ENCODE assay signal across 31 cellular contexts in genomic region chr14:90024910-90025309, GRCh38. TPM values are rescaled to one million over a fixed set of nuclear protein-coding genes. Genes with fewer than 3 reads are reported as not detected.
"Had no signal": no experiment of that assay in that cellular context is flagged by ENCODE, and none has a peak within 500 bp of the region (broad histone marks: within the 10 kb centered on the region; RNA-seq: fewer than 3 reads in every experiment).

No MANE protein-coding gene starts in this region.

- H3K27ac ChIP-seq: coronary artery, esophagus muscularis mucosa, foreskin keratinocyte, gastroesophageal sphincter, heart right ventricle, lower lobe of right lung, ovary, psoas muscle, right lobe of liver, suprapubic skin, thyroid gland had no signal

- ATAC-seq: foreskin keratinocyte; gastroesophageal sphincter; left lobe of liver; lower lobe of right lung; naive thymus-derived CD8-positive, alpha-beta T cell; psoas muscle; right lobe of liver; stimulated activated naive CD8-positive, alpha-beta T cell treated with anti-CD3 and anti-CD28 coated beads, Interleukin-15, amount 100 ng/mL, for 72 hours had no signal

- H3K27me3 ChIP-seq: esophagus muscularis mucosa, foreskin keratinocyte, gastroesophageal sphincter, heart right ventricle, ovary, right lobe of liver, suprapubic skin, thyroid gland had no signal

- H3K4me3 ChIP-seq: coronary artery, esophagus muscularis mucosa, gastroesophageal sphincter, heart right ventricle, lower lobe of right lung, ovary, psoas muscle, right lobe of liver, smooth muscle cell, suprapubic skin, thyroid gland had no signal

- H3K36me3 ChIP-seq: ovary, right lobe of liver, thyroid gland had no signal

- DNase-seq: dermis blood vessel endothelial cell; effector memory CD4-positive, alpha-beta T cell; foreskin keratinocyte; heart right ventricle; hippocampal formation; lower lobe of right lung; naive thymus-derived CD8-positive, alpha-beta T cell; nephron progenitor cell; nucleus accumbens; ovary; posterior cingulate gyrus; psoas muscle; right lobe of liver; stimulated activated CD4-positive, alpha-beta T cell treated with anti-CD3 and anti-CD28 coated beads, Interleukin-12 subunit alpha, Interleukin-12 subunit beta, amount 100 ng/mL, for 4 hours; stimulated activated CD4-positive, alpha-beta T cell treated with anti-CD3 and anti-CD28 coated beads, Interleukin-1b, Interleukin-23, amount 100 ng/mL, for 48 hours; stimulated activated CD4-positive, alpha-beta T cell treated with anti-CD3 and anti-CD28 coated beads, Interleukin-4, amount 100 ng/mL, for 1 hour; stimulated activated CD8-positive, alpha-beta memory T cell treated with anti-CD3 and anti-CD28 coated beads, Interleukin-4, amount 100 ng/mL, for 48 hours; stimulated activated naive CD4-positive, alpha-beta T cell; stimulated activated naive CD8-positive, alpha-beta T cell treated with anti-CD3 and anti-CD28 coated beads, Interleukin-15, amount 100 ng/mL, for 72 hours; thyroid gland; trophoblast cell had no signal

- H3K4me1 ChIP-seq: esophagus muscularis mucosa, foreskin keratinocyte, gastroesophageal sphincter, lower lobe of right lung, psoas muscle, right lobe of liver, suprapubic skin, thyroid gland had no signal

- H3K9me3 ChIP-seq: esophagus muscularis mucosa, gastroesophageal sphincter, heart right ventricle, lower lobe of right lung, ovary, psoas muscle, right lobe of liver, suprapubic skin, thyroid gland had no signal

RNA-seq across cellular contexts. Expression of gene KCNK13, which starts 36.9 kb away (rescaled TPM):
- total RNA-seq: dermis blood vessel endothelial cell; endothelial cell of umbilical vein; fibroblast of lung; foreskin keratinocyte; myocyte; naive thymus-derived CD8-positive, alpha-beta T cell; renal cortical epithelial cell had no signal
- polyA plus RNA-seq: endothelial cell of umbilical vein; fibroblast of lung; naive thymus-derived CD8-positive, alpha-beta T cell; smooth muscle cell had no signal
